21 cellular contexts compared by ENCODE assay signal in the genomic region with DNA sequence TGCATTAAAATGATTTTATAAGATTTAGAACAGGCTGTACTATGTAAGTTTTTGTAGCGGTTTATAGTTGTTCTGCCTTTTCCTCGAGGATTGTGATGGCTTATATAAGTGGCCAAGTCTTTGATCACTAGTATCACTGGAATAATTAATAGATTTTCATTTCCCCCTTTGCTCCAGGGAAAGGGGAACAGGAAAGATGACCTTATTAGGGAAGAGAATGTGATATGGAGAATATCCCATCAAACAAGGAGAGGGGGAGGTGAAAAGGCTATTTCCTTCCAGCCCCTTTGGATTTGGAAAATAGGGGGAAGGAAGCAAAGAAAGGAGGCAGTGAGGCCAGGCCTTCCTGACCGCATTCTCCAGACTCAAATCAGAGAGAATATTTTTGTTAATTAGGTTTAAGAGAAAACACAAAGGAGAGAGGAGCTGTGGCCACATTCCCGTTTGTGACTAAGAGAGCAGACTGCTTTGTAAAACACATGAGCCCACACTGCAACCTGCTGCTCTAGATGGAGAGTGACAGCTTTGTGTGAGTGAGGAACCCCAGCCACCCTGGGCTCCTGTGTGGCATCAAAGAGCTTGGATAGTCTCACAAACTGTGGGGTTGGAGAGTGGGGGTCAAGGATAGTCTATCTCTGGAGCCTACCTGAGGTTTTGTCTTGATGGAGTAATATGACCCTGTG.
DNase-seq lines count a peak whose midpoint lies in the region; ATAC-seq, FAIRE-seq and TF ChIP-seq lines count a peak whose summit lies in the region.
"Had no signal": no experiment of that assay in that cellular context is flagged by ENCODE, and none has a peak within 500 bp of the region (broad histone marks: within the 10 kb centered on the region; RNA-seq: fewer than 3 reads in every experiment).

No MANE protein-coding gene starts in this region.

- H3K4me1 ChIP-seq in right cardiac atrium (ENCODE audit: control insufficient read depth, insufficient read depth, low read length), result no peaks in the 10 kb centered on the region
- H3K4me1 ChIP-seq in pancreas, result no peaks in the 10 kb centered on the region
- H3K4me1 ChIP-seq: adrenal gland, spleen had no signal

- in situ Hi-C loops in astrocyte of the cerebellum (cut with HindIII; ENCODE audit: low sequenced_read_pairs), result no loop called here

- H3K36me3 Mint-ChIP-seq in activated naive CD4-positive, alpha-beta T cell treated with anti-CD3 and anti-CD28 coated beads, Interleukin-2, amount 50 U/mL, for 72 hours, result no peaks in the 10 kb centered on the region
- H3K36me3 Mint-ChIP-seq: activated CD4-positive, alpha-beta memory T cell treated with anti-CD3 and anti-CD28 coated beads for 36 hours; immature natural killer cell had no signal

- H3K27me3 ChIP-seq in right cardiac atrium (ENCODE audit: control insufficient read depth, insufficient read depth), result no peaks in the 10 kb centered on the region
- no peaks in the 10 kb centered on the region for H3K27me3 ChIP-seq in pancreas
- H3K27me3 ChIP-seq: adrenal gland, MG63, spleen had no signal

- no peak for TF ChIP-seq POLR2A in lower leg skin (IDR thresholded peaks at IDR 0.05)

- WGBS in right cardiac atrium, result 52% methylated on average over 4 of the region's 4 CpGs
- 61 to 63% methylated on average over 4 of the region's 4 CpGs for WGBS in pancreas, 2 donors
- 52 to 59% methylated on average over 4 of the region's 4 CpGs for WGBS in lower leg skin, 2 donors

- H3K27ac Mint-ChIP-seq in activated naive CD4-positive, alpha-beta T cell treated with anti-CD3 and anti-CD28 coated beads, Interleukin-2, amount 50 U/mL, for 72 hours, result no peak overlapping the region
- H3K27ac Mint-ChIP-seq: activated CD4-positive, alpha-beta memory T cell treated with anti-CD3 and anti-CD28 coated beads for 36 hours; immature natural killer cell had no signal

- peak; percentile 42 to 60 for ATAC-seq in right cardiac atrium
- no peak for ATAC-seq in left ventricle myocardium superior
- no peak for ATAC-seq in activated naive CD4-positive, alpha-beta T cell treated with anti-CD3 and anti-CD28 coated beads, Interleukin-2, amount 50 U/mL, for 72 hours
- ATAC-seq in pancreas, result no peak

- no peak for FAIRE-seq in pancreas (lab: Jason Lieb, UNC)

- H3K27ac ChIP-seq in right cardiac atrium (ENCODE audit: low read length) (no peak overlapping the region), pancreas (no peak overlapping the region)
- H3K27ac ChIP-seq: adrenal gland, C4-2B, spleen had no signal

- peaks cover 4 to 11% of the 10 kb centered on the region in 2 donors for H3K9me3 Mint-ChIP-seq in activated naive CD4-positive, alpha-beta T cell treated with anti-CD3 and anti-CD28 coated beads, Interleukin-2, amount 50 U/mL, for 72 hours
- H3K9me3 Mint-ChIP-seq: activated CD4-positive, alpha-beta memory T cell treated with anti-CD3 and anti-CD28 coated beads for 36 hours had no signal

- no peak overlapping the region for H3K4me3 ChIP-seq in right cardiac atrium (ENCODE audit: low read length)
- H3K4me3 ChIP-seq in astrocyte of the cerebellum (ENCODE audit: low read depth, low read length), result no peak overlapping the region
- H3K4me3 ChIP-seq in pancreas, result no peak overlapping the region
- no peak overlapping the region for H3K4me3 ChIP-seq in lower leg skin (ENCODE audit: low read depth, poor library complexity, severe bottlenecking)
- H3K4me3 ChIP-seq: adrenal gland, MG63, spleen had no signal

- no peaks in the 10 kb centered on the region for H3K36me3 ChIP-seq in pancreas
- H3K36me3 ChIP-seq: adrenal gland, MG63, spleen had no signal

- TF ChIP-seq CTCF in astrocyte of the cerebellum (IDR thresholded peaks at IDR 0.05; ENCODE audit: low read depth, low read length, missing control alignments), result peak; percentile 6
- no peak for TF ChIP-seq CTCF in pancreas (IDR thresholded peaks at IDR 0.05)
- no peak for TF ChIP-seq CTCF in lower leg skin (IDR thresholded peaks at IDR 0.05)

- peak in 1 of 3 donors; percentile 43 for DNase-seq in right cardiac atrium
- DNase-seq in left ventricle myocardium superior, result no peak
- no peak for DNase-seq in astrocyte of the cerebellum (ENCODE audit: low read depth)
- peak; percentile 63 for DNase-seq in islet precursor cell
- peak; percentile 18 for DNase-seq in superior temporal gyrus (ENCODE audit: extremely low spot score)
- DNase-seq in activated naive CD4-positive, alpha-beta T cell treated with anti-CD3 and anti-CD28 coated beads, Interleukin-2, amount 50 U/mL, for 72 hours (ENCODE audit: low spot score in 2 of 2), result no peak
- no peak for DNase-seq in pancreas
- no peak for DNase-seq in lower leg skin (ENCODE audit: low spot score in 2 of 2)
- DNase-seq: activated CD4-positive, alpha-beta memory T cell treated with anti-CD3 and anti-CD28 coated beads for 36 hours; activated effector memory CD4-positive, alpha-beta T cell treated with anti-CD3 and anti-CD28 coated beads, Interleukin-2, amount 50 U/mL, for 16 hours; GOT3; head of caudate nucleus; immature natural killer cell; MG63; NCI-H748 treated with DMSO at 0.1 percent for 48 hours; Right ventricle myocardium superior; spleen; stimulated activated CD4-positive, alpha-beta T cell treated with anti-CD3 and anti-CD28 coated beads, Interleukin-4, amount 100 ng/mL, for 24 hours; T1000 had no signal

- intact Hi-C loops in right cardiac atrium (cut with DNase I) (no loop called here), left ventricle myocardium superior (cut with micrococcal nuclease) (no loop called here), pancreas (cut with DNase I) (no loop called here), lower leg skin (cut with DNase I; ENCODE audit: low total_unique reads) (no loop called here)

- H3K9me3 ChIP-seq in right cardiac atrium (ENCODE audit: control insufficient read depth, low read length) (no peaks in the 10 kb centered on the region), pancreas (no peaks in the 10 kb centered on the region)
- H3K9me3 ChIP-seq: adrenal gland, MG63 had no signal

Comparison
In these comparisons a context has a peak if more than half of its experiments do, and no peak if none do; other contexts are left out.
1. ATAC-seq: peak in right cardiac atrium (2 of 2); none in left ventricle myocardium superior (single experiment), activated naive CD4-positive, alpha-beta T cell treated with anti-CD3 and anti-CD28 coated beads, Interleukin-2, amount 50 U/mL, for 72 hours (0 of 2) and pancreas (0 of 4).
2. DNase-seq: peak in islet precursor cell (single experiment) and superior temporal gyrus (single experiment); none in left ventricle myocardium superior (single experiment), astrocyte of the cerebellum (single experiment), activated naive CD4-positive, alpha-beta T cell treated with anti-CD3 and anti-CD28 coated beads, Interleukin-2, amount 50 U/mL, for 72 hours (0 of 2), pancreas (0 of 6) and lower leg skin (0 of 2).